ENCODE assay signal across 23 cellular contexts in genomic region chr5:133205204-133205603, GRCh38.
"Had no signal": no experiment of that assay in that cellular context is flagged by ENCODE, and none has a peak within 500 bp of the region (broad histone marks: within the 10 kb centered on the region; RNA-seq: fewer than 3 reads in every experiment).

No MANE protein-coding gene starts in this region.

- H3K27me3 ChIP-seq: neural progenitor cell, vagina had no signal

- H3K9ac ChIP-seq: neural progenitor cell had no signal

- H3K4me2 ChIP-seq: neural progenitor cell had no signal

- DNase-seq: activated CD4-positive, alpha-beta memory T cell treated with anti-CD3 and anti-CD28 coated beads, Interleukin-2, amount 10 ng/mL, durations not matched to agents 7 days and 5 days; activated CD4-positive, alpha-beta T cell treated with anti-CD3 and anti-CD28 coated beads for 48 hours; activated CD4-positive, CD25-positive, alpha-beta regulatory T cell; activated CD8-positive, alpha-beta memory T cell treated with anti-CD3 and anti-CD28 coated beads, Interleukin-2, amount 10 ng/mL, durations not matched to agents 7 days and 5 days; activated naive CD4-positive, alpha-beta T cell treated with Interleukin-2 at 50 U/mL for 16 hours; aorta; effector CD4-positive, alpha-beta T cell; heart right ventricle; immature natural killer cell; mucosa of descending colon; naive B cell; psoas muscle; right cardiac atrium; stimulated activated CD4-positive, alpha-beta T cell treated with anti-CD3 and anti-CD28 coated beads, Interleukin-15, amount 100 ng/mL, for 24 hours; stimulated activated CD4-positive, alpha-beta T cell treated with anti-CD3 and anti-CD28 coated beads, Interleukin-2, amount 100 ng/mL, for 48 hours; stomach; T1000; trophoblast cell had no signal

- H3K4me1 Mint-ChIP-seq: activated CD4-positive, alpha-beta memory T cell treated with anti-CD3 and anti-CD28 coated beads, Interleukin-2, amount 10 ng/mL, durations not matched to agents 7 days and 5 days; activated CD8-positive, alpha-beta memory T cell treated with anti-CD3 and anti-CD28 coated beads, Interleukin-2, amount 10 ng/mL, durations not matched to agents 7 days and 5 days; immature natural killer cell; memory B cell; naive B cell; neural progenitor cell had no signal

- H3K36me3 ChIP-seq: breast epithelium, heart right ventricle, neural progenitor cell, stomach, vagina had no signal

- H3K4me3 Mint-ChIP-seq: activated CD4-positive, alpha-beta memory T cell treated with anti-CD3 and anti-CD28 coated beads, Interleukin-2, amount 10 ng/mL, durations not matched to agents 7 days and 5 days; activated CD8-positive, alpha-beta memory T cell treated with anti-CD3 and anti-CD28 coated beads, Interleukin-2, amount 10 ng/mL, durations not matched to agents 7 days and 5 days; immature natural killer cell; memory B cell; naive B cell; neural progenitor cell had no signal

- H3K9me3 ChIP-seq: breast epithelium, heart right ventricle, mucosa of descending colon, psoas muscle, vagina had no signal

- H3K36me3 Mint-ChIP-seq: activated CD8-positive, alpha-beta memory T cell treated with anti-CD3 and anti-CD28 coated beads, Interleukin-2, amount 10 ng/mL, durations not matched to agents 7 days and 5 days; immature natural killer cell; memory B cell; neural progenitor cell had no signal

- H3K4me3 ChIP-seq: breast epithelium, heart right ventricle, mucosa of descending colon, neural progenitor cell, psoas muscle, skin epidermis, stomach, vagina had no signal

- H3K9me3 Mint-ChIP-seq: activated CD4-positive, alpha-beta memory T cell treated with anti-CD3 and anti-CD28 coated beads, Interleukin-2, amount 10 ng/mL, durations not matched to agents 7 days and 5 days; memory B cell; neural progenitor cell had no signal

- H3K27ac Mint-ChIP-seq: activated CD4-positive, alpha-beta memory T cell treated with anti-CD3 and anti-CD28 coated beads, Interleukin-2, amount 10 ng/mL, durations not matched to agents 7 days and 5 days; activated CD8-positive, alpha-beta memory T cell treated with anti-CD3 and anti-CD28 coated beads, Interleukin-2, amount 10 ng/mL, durations not matched to agents 7 days and 5 days; immature natural killer cell; memory B cell; naive B cell; neural progenitor cell had no signal

- H3K27ac ChIP-seq: breast epithelium, heart right ventricle, neural progenitor cell, psoas muscle, stomach, vagina had no signal

- ATAC-seq: activated CD8-positive, alpha-beta memory T cell treated with anti-CD3 and anti-CD28 coated beads, Interleukin-2, amount 10 ng/mL, durations not matched to agents 7 days and 5 days; heart right ventricle; mucosa of descending colon; psoas muscle; right cardiac atrium had no signal

- H2AFZ ChIP-seq: neural progenitor cell had no signal

- H3K4me1 ChIP-seq: breast epithelium, heart right ventricle, neural progenitor cell, psoas muscle, vagina had no signal
